26 cellular contexts compared by ENCODE assay signal in the genomic region with DNA sequence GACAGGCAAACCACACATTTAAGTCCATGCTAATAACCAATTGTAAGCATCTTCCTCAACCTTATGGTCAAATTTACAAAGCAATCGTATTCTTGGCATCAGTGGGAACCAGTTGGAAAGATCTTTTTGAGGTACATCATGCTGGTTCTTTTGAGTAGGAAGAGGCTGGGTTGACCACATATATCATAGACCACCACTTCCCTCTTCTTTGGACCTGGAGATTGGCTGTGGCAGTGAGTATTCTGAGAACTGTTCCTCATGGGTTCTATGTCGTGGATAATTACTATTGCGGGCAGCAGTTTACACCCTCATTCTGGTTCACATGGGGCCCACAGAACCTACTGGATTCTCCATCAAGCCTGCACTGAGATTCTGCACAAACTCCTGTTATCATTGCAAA.
"Had no signal": no experiment of that assay in that cellular context is flagged by ENCODE, and none has a peak within 500 bp of the region (broad histone marks: within the 10 kb centered on the region; RNA-seq: fewer than 3 reads in every experiment).

No MANE protein-coding gene starts in this region.

- H3K36me3 ChIP-seq: brain microvascular endothelial cell, ovary, right lobe of liver had no signal

- H3K27ac ChIP-seq: brain microvascular endothelial cell, coronary artery, ovary, right lobe of liver, VCaP had no signal

- ATAC-seq: left colon, right lobe of liver, T-helper 17 cell had no signal

- H3K9me3 ChIP-seq: ovary, right lobe of liver had no signal

- H3K27ac Mint-ChIP-seq: activated naive CD4-positive, alpha-beta T cell treated with anti-CD3 and anti-CD28 coated beads, Interleukin-2, amount 10 ng/mL, durations not matched to agents 7 days and 5 days; activated naive CD8-positive, alpha-beta T cell treated with anti-CD3 and anti-CD28 coated beads, Interleukin-2, amount 10 ng/mL, durations not matched to agents 7 days and 5 days; activated T-helper 1 cell treated with anti-CD3 and anti-CD28 coated beads, Interleukin-12 subunit alpha, Interleukin-12 subunit beta, Interleukin-2, Interleukin-4 antibody, amounts not matched to agents 30 ng/mL and 10 ng/mL and 1 ng/mL, durations not matched to agents 14 hours and 24 hours and 36 hours; mesothelial cell of epicardium; naive B cell; progenitor cell of endocrine pancreas; stimulated activated naive CD8-positive, alpha-beta T cell treated with anti-CD3 and anti-CD28 coated beads, Interleukin-15, Interleukin-2, amounts not matched to agents 100 ng/mL and 50 ng/mL, for 24 hours; T-helper 17 cell; type B pancreatic cell had no signal

- H3K27me3 ChIP-seq: brain microvascular endothelial cell, ovary, right lobe of liver had no signal

- H3K27me3 Mint-ChIP-seq: activated naive CD8-positive, alpha-beta T cell treated with anti-CD3 and anti-CD28 coated beads, Interleukin-2, amount 10 ng/mL, durations not matched to agents 7 days and 5 days; naive B cell; progenitor cell of endocrine pancreas; stimulated activated naive CD8-positive, alpha-beta T cell treated with anti-CD3 and anti-CD28 coated beads, Interleukin-15, Interleukin-2, amounts not matched to agents 100 ng/mL and 50 ng/mL, for 24 hours; T-helper 17 cell; type B pancreatic cell had no signal

- H3K36me3 Mint-ChIP-seq: naive B cell had no signal

- H3K4me3 Mint-ChIP-seq: activated naive CD4-positive, alpha-beta T cell treated with anti-CD3 and anti-CD28 coated beads, Interleukin-2, amount 10 ng/mL, durations not matched to agents 7 days and 5 days; activated naive CD8-positive, alpha-beta T cell treated with anti-CD3 and anti-CD28 coated beads, Interleukin-2, amount 10 ng/mL, durations not matched to agents 7 days and 5 days; activated T-helper 1 cell treated with anti-CD3 and anti-CD28 coated beads, Interleukin-12 subunit alpha, Interleukin-12 subunit beta, Interleukin-2, Interleukin-4 antibody, amounts not matched to agents 30 ng/mL and 10 ng/mL and 1 ng/mL, durations not matched to agents 14 hours and 24 hours and 36 hours; mesothelial cell of epicardium; naive B cell; stimulated activated naive CD8-positive, alpha-beta T cell treated with anti-CD3 and anti-CD28 coated beads, Interleukin-15, Interleukin-2, amounts not matched to agents 100 ng/mL and 50 ng/mL, for 24 hours; T-helper 17 cell; type B pancreatic cell had no signal

- H3K4me3 ChIP-seq: coronary artery, ovary, right lobe of liver had no signal

- DNase-seq: activated CD4-positive, alpha-beta T cell treated with anti-CD3 and anti-CD28 coated beads for 4 hours; activated CD4-positive, alpha-beta T cell treated with anti-CD3 and anti-CD28 coated beads, Interleukin-2, amount 50 U/mL, for 4 hours; activated CD8-positive, alpha-beta memory T cell treated with anti-CD3 and anti-CD28 coated beads for 24 hours; activated CD8-positive, alpha-beta memory T cell treated with anti-CD3 and anti-CD28 coated beads, Interleukin-2, amount 50 U/mL, for 4 hours; activated gamma-delta T cell; activated naive CD4-positive, alpha-beta T cell treated with anti-CD3 and anti-CD28 coated beads, Interleukin-2, amount 10 ng/mL, durations not matched to agents 7 days and 5 days; activated naive CD8-positive, alpha-beta T cell treated with anti-CD3 and anti-CD28 coated beads, Interleukin-2, amount 10 ng/mL, durations not matched to agents 7 days and 5 days; activated T-cell treated with anti-CD3 and anti-CD28 coated beads, Interleukin-2, amount 50 U/mL, for 1 hour; brain microvascular endothelial cell; head of caudate nucleus; hippocampal formation; left colon; mammary epithelial cell; naive B cell; ovary; right lobe of liver; stimulated activated CD4-positive, alpha-beta T cell treated with anti-CD3 and anti-CD28 coated beads, Interleukin-4, amount 100 ng/mL, for 1 hour; substantia nigra; T-helper 17 cell had no signal

- H3K4me1 Mint-ChIP-seq: mesothelial cell of epicardium had no signal

- H3K4me1 ChIP-seq: right lobe of liver had no signal

- H3K9me3 Mint-ChIP-seq: type B pancreatic cell had no signal
